In genomic region chr9:126089789-126090188, GRCh38 we compare ENCODE assay signal across 18 cellular contexts.
DNase-seq lines count a peak whose midpoint lies in the region; FAIRE-seq and TF ChIP-seq lines count a peak whose summit lies in the region.
"Had no signal": no experiment of that assay in that cellular context is flagged by ENCODE, and none has a peak within 500 bp of the region (broad histone marks: within the 10 kb centered on the region; RNA-seq: fewer than 3 reads in every experiment).

No MANE protein-coding gene starts in this region.

- no peaks in the 10 kb centered on the region for H3K9me3 ChIP-seq in H1 (ENCODE audit: insufficient read depth in 2 of 2, low read depth in 1 of 2, low read length in 1 of 2)
- H3K9me3 ChIP-seq in neuronal stem cell (replicated peaks in 1 of 2; ENCODE audit: control insufficient read depth in 2 of 2, insufficient read depth in 1 of 2, low read depth in 1 of 2, low read length in 2 of 2), result no peaks in the 10 kb centered on the region
- H3K9me3 ChIP-seq in colonic mucosa, result no peaks in the 10 kb centered on the region

- no peak overlapping the region for H3K27ac ChIP-seq in VCaP
- no peak overlapping the region for H3K27ac ChIP-seq in H1 (ENCODE audit: low read depth, low read length)
- no peak overlapping the region for H3K27ac ChIP-seq in neuronal stem cell (replicated peaks; ENCODE audit: low read length)
- no peak overlapping the region for H3K27ac ChIP-seq in colonic mucosa
- H3K27ac ChIP-seq: GM23248 had no signal

- intact Hi-C loops in colonic mucosa (cut with DNase I), result no loop called here
- intact Hi-C loops in activated CD4-positive, alpha-beta memory T cell treated with anti-CD3 and anti-CD28 coated beads for 36 hours (cut with micrococcal nuclease), result no loop called here

- H3K4me1 Mint-ChIP-seq in activated CD4-positive, alpha-beta memory T cell treated with anti-CD3 and anti-CD28 coated beads for 36 hours (ENCODE audit: low read depth), result no peaks in the 10 kb centered on the region
- H3K4me1 Mint-ChIP-seq: CD8-positive, alpha-beta memory T cell had no signal

- H4K20me1 ChIP-seq in H1 (replicated peaks in 1 of 2; ENCODE audit: control insufficient read depth in 1 of 2, insufficient read depth in 2 of 2, low read length in 2 of 2), result no peaks in the 10 kb centered on the region

- TF ChIP-seq CTCF in VCaP (conservative IDR thresholded peaks at IDR 0.05), result peak; percentile 11; the same call in 1 of the 2 replicates
- peak; percentile 11 to 40 (median 21); a peak in 3 of 4 replicates for TF ChIP-seq CTCF in H1 (IDR thresholded peaks at IDR 0.05; ENCODE audit: control extremely low read depth in 1 of 3, insufficient read depth in 1 of 3, low read depth in 1 of 3, low read length in 3 of 3)
- TF ChIP-seq CTCF in colonic mucosa (IDR thresholded peaks at IDR 0.05), result no peak

- TF ChIP-seq POLR2A in H1 (IDR thresholded peaks at IDR 0.05; ENCODE audit: control extremely low read depth in 1 of 2, low read depth in 2 of 2, low read length in 2 of 2), result no peak

- H3K18ac ChIP-seq in H1 (ENCODE audit: extremely low read depth, low read length) (no peak overlapping the region), neuronal stem cell (ENCODE audit: low read length) (no peak overlapping the region)

- no peak for TF ChIP-seq EP300 in H1 (IDR thresholded peaks at IDR 0.05; ENCODE audit: borderline replicate concordance in 1 of 2, low read depth in 2 of 2, low read length in 2 of 2)

- H3K27me3 ChIP-seq in H1 (replicated peaks in 1 of 4; ENCODE audit: control insufficient read depth in 3 of 4, extremely low read depth in 1 of 4, insufficient read depth in 3 of 4, low read length in 3 of 4), result no peaks in the 10 kb centered on the region
- H3K27me3 ChIP-seq in neuronal stem cell (ENCODE audit: control insufficient read depth in 3 of 3, insufficient read depth in 3 of 3, low read depth in 1 of 3, low read length in 3 of 3), result no peaks in the 10 kb centered on the region
- no peaks in the 10 kb centered on the region for H3K27me3 ChIP-seq in colonic mucosa

- H2AFZ ChIP-seq in H1 (ENCODE audit: low read length) (no peak overlapping the region), neuronal stem cell (ENCODE audit: low read length) (no peak overlapping the region)
- H2AFZ ChIP-seq: GM23248 had no signal

- H3K79me1 ChIP-seq in H1 (ENCODE audit: low read depth, low read length) (no peaks in the 10 kb centered on the region), neuronal stem cell (ENCODE audit: low read depth, low read length) (no peaks in the 10 kb centered on the region)

- H3K9ac ChIP-seq in H1 (replicated peaks in 1 of 4; ENCODE audit: extremely low read depth in 1 of 4, low read depth in 3 of 4, low read length in 3 of 4), result no peak overlapping the region
- peak overlapping the region; percentile 33 for H3K9ac ChIP-seq in neuronal stem cell (ENCODE audit: low read depth, low read length, poor library complexity)
- no peak overlapping the region for H3K9ac ChIP-seq in colonic mucosa (ENCODE audit: low read depth in 2 of 2, low read length in 2 of 2)
- H3K9ac ChIP-seq: GM23248 had no signal

- H3K27ac Mint-ChIP-seq in activated CD4-positive, alpha-beta memory T cell treated with anti-CD3 and anti-CD28 coated beads for 36 hours, result no peak overlapping the region
- H3K27ac Mint-ChIP-seq: CD8-positive, alpha-beta memory T cell had no signal

- no peak overlapping the region for H4K8ac ChIP-seq in H1 (ENCODE audit: extremely low read depth, insufficient read depth, low read length)
- no peak overlapping the region for H4K8ac ChIP-seq in neuronal stem cell (ENCODE audit: low read depth, low read length)

- H2BK20ac ChIP-seq in H1 (ENCODE audit: low read length), result no peak overlapping the region

- H3K27me3 Mint-ChIP-seq in activated CD4-positive, alpha-beta memory T cell treated with anti-CD3 and anti-CD28 coated beads for 36 hours, result peaks cover 2% of the 10 kb centered on the region

- POLR2A ChIA-PET in H1 (lab: Charles Lee; ENCODE audit: partially characterized antibody), result no interaction called here
- POLR2A ChIA-PET in activated CD4-positive, alpha-beta memory T cell treated with anti-CD3 and anti-CD28 coated beads for 36 hours (lab: Charles Lee), result no interaction called here

- 76% methylated on average over 2 of the region's 2 CpGs; no CpG with 5 or more reads in 1 of the 2 experiments for WGBS in H1 (ENCODE audit: extremely low coverage in 1 of 2, insufficient coverage in 1 of 2, insufficient read length in 1 of 2, insufficient replicate concordance in 2 of 2, low coverage in 1 of 2, low lambda C conversion rate in 2 of 2, missing lambda C conversion rate in 1 of 2), 2 experiments
- no CpG with 5 or more reads among the region's 2 CpGs for WGBS in neuronal stem cell (ENCODE audit: extremely low coverage in 2 of 2, insufficient read length in 2 of 2, insufficient replicate concordance in 1 of 2), 2 donors

- H4K5ac ChIP-seq in H1 (ENCODE audit: insufficient read length, low read depth, low read length), result no peak overlapping the region

- TF ChIP-seq RAD21 in H1 (IDR thresholded peaks at IDR 0.05 in 1 of 2, conservative IDR thresholded peaks at IDR 0.05 in 1 of 2; ENCODE audit: low read depth in 2 of 2, low read length in 2 of 2), result peak; percentile 32 to 51; a peak in 3 of 4 replicates

- H3K4me3 Mint-ChIP-seq in activated CD4-positive, alpha-beta memory T cell treated with anti-CD3 and anti-CD28 coated beads for 36 hours, result no peak overlapping the region
- H3K4me3 Mint-ChIP-seq: CD8-positive, alpha-beta memory T cell had no signal

- H3K23ac ChIP-seq in H1 (ENCODE audit: insufficient read length) (no peak overlapping the region), neuronal stem cell (ENCODE audit: low read depth, low read length, poor library complexity) (no peak overlapping the region)

- H3K4me1 ChIP-seq in H1 (replicated peaks in 1 of 4; ENCODE audit: control insufficient read depth in 3 of 4, insufficient read depth in 4 of 4, low read length in 3 of 4) (no peaks in the 10 kb centered on the region), neuronal stem cell (ENCODE audit: control insufficient read depth in 2 of 2, insufficient read depth in 1 of 2, low read depth in 1 of 2, low read length in 2 of 2) (no peaks in the 10 kb centered on the region), colonic mucosa (no peaks in the 10 kb centered on the region)

- no peak overlapping the region for H3K56ac ChIP-seq in H1 (replicated peaks; ENCODE audit: insufficient read length, low read depth, low read length)

- no peaks in the 10 kb centered on the region for H3K9me3 Mint-ChIP-seq in activated CD4-positive, alpha-beta memory T cell treated with anti-CD3 and anti-CD28 coated beads for 36 hours
- H3K9me3 Mint-ChIP-seq: CD8-positive, alpha-beta memory T cell had no signal

- H4K91ac ChIP-seq in H1 (replicated peaks; ENCODE audit: insufficient read length, low read length), result no peak overlapping the region
- no peak overlapping the region for H4K91ac ChIP-seq in neuronal stem cell (ENCODE audit: low read depth, low read length, poor library complexity)

- FAIRE-seq in H1 (lab: Jason Lieb, UNC), result no peak
- FAIRE-seq: D721Med, GM12878, GM19239, H54 had no signal

- H3K36me3 ChIP-seq in H1 (ENCODE audit: control insufficient read depth in 2 of 4, insufficient read depth in 4 of 4, low read length in 3 of 4) (no peaks in the 10 kb centered on the region), neuronal stem cell (replicated peaks in 1 of 2; ENCODE audit: control insufficient read depth in 2 of 2, insufficient read depth in 2 of 2, low read length in 2 of 2) (no peaks in the 10 kb centered on the region), colonic mucosa (no peaks in the 10 kb centered on the region)

- no peaks in the 10 kb centered on the region for H3K36me3 Mint-ChIP-seq in activated CD4-positive, alpha-beta memory T cell treated with anti-CD3 and anti-CD28 coated beads for 36 hours
- H3K36me3 Mint-ChIP-seq: CD8-positive, alpha-beta memory T cell had no signal

- H3K4ac ChIP-seq in H1 (replicated peaks; ENCODE audit: insufficient read length, low read depth, low read length) (no peak overlapping the region), neuronal stem cell (ENCODE audit: low read length) (no peak overlapping the region)

- no peak overlapping the region for H3K14ac ChIP-seq in H1 (ENCODE audit: insufficient read length)
- no peak overlapping the region for H3K14ac ChIP-seq in neuronal stem cell (ENCODE audit: low read length)

- CTCF ChIA-PET in H1 (lab: Charles Lee; ENCODE audit: partially characterized antibody), result interaction anchor here (0.7 to 1.1 kb wide), 3 partner anchors 30 to 1805 kb away, joined by 3 read pairs; no protein-coding TSS in a partner anchor
- CTCF ChIA-PET in activated CD4-positive, alpha-beta memory T cell treated with anti-CD3 and anti-CD28 coated beads for 36 hours (lab: Charles Lee), result no interaction called here

- H2BK5ac ChIP-seq in H1 (ENCODE audit: low read depth, low read length) (no peak overlapping the region), neuronal stem cell (ENCODE audit: low read length) (no peak overlapping the region)

- H2BK120ac ChIP-seq in H1 (replicated peaks; ENCODE audit: low read depth, low read length) (no peak overlapping the region), neuronal stem cell (ENCODE audit: low read depth, low read length) (no peak overlapping the region)

- H3K4me3 ChIP-seq in H1 (ENCODE audit: extremely low read depth in 1 of 4, insufficient read depth in 2 of 4, low read depth in 3 of 4, low read length in 4 of 4), result no peak overlapping the region
- no peak overlapping the region for H3K4me3 ChIP-seq in neuronal stem cell (ENCODE audit: low read length in 2 of 2)
- no peak overlapping the region for H3K4me3 ChIP-seq in colonic mucosa
- H3K4me3 ChIP-seq: GM12878, GM23248 had no signal

- H3K4me2 ChIP-seq in H1 (ENCODE audit: insufficient read depth in 1 of 2, low read depth in 2 of 2, low read length in 2 of 2), result no peak overlapping the region
- no peak overlapping the region for H3K4me2 ChIP-seq in neuronal stem cell (ENCODE audit: insufficient read depth, low read length, poor library complexity, severe bottlenecking)

- H2BK12ac ChIP-seq in H1 (ENCODE audit: low read depth, low read length), result no peak overlapping the region
- no peak overlapping the region for H2BK12ac ChIP-seq in neuronal stem cell (ENCODE audit: low read length)

- H2AK5ac ChIP-seq in H1 (ENCODE audit: low read depth, low read length) (no peak overlapping the region), neuronal stem cell (ENCODE audit: low read depth, low read length) (no peak overlapping the region)

- no peaks in the 10 kb centered on the region for H3K79me2 ChIP-seq in H1 (ENCODE audit: control insufficient read depth in 1 of 2, insufficient read depth in 2 of 2, low read length in 2 of 2)

- H2BK15ac ChIP-seq in H1 (ENCODE audit: low read length) (no peak overlapping the region), neuronal stem cell (ENCODE audit: low read length) (no peak overlapping the region)

- DNase-seq in H1 (ENCODE audit: low read depth in 1 of 2, low spot score in 2 of 2) (no peak), neuronal stem cell (ENCODE audit: low spot score) (no peak), colonic mucosa (no peak), NCI-H2029 treated with DMSO at 0.1 percent for 48 hours (lab: John Stamatoyannopoulos, UW) (no peak)
- DNase-seq in activated CD4-positive, alpha-beta memory T cell treated with anti-CD3 and anti-CD28 coated beads for 36 hours, result no peak
- DNase-seq: C1 segment of cervical spinal cord; CD8-positive, alpha-beta memory T cell; DMS 273 treated with DMSO at 0.1 percent for 48 hours; DMS79; EL; GDM1; GM23248; HCEC 1CT had no signal

- no peaks in the 10 kb centered on the region for H3K23me2 ChIP-seq in H1 (ENCODE audit: low read depth, low read length)
